19 cellular contexts compared by ENCODE assay signal in genomic region chr7:11784808-11785536, GRCh38. TPM values are rescaled to one million over a fixed set of nuclear protein-coding genes. Genes with fewer than 3 reads are reported as not detected.
DNase-seq lines count a peak whose midpoint lies in the region; ATAC-seq, FAIRE-seq and TF ChIP-seq lines count a peak whose summit lies in the region.
"Had no signal": no experiment of that assay in that cellular context is flagged by ENCODE, and none has a peak within 500 bp of the region (broad histone marks: within the 10 kb centered on the region; RNA-seq: fewer than 3 reads in every experiment).

No MANE protein-coding gene starts in this region.

- H3K4me3 Mint-ChIP-seq in glutamatergic neuron (ENCODE audit: unreplicated experiment): no peak overlapping the region
- H3K4me3 Mint-ChIP-seq: CD4-positive, CD25-positive, alpha-beta regulatory T cell; CD8-positive, alpha-beta memory T cell had no signal

- no peaks in the 10 kb centered on the region for H4K20me1 ChIP-seq in PC-3 (ENCODE audit: low read length)

- H3K27me3 Mint-ChIP-seq in glutamatergic neuron (ENCODE audit: unreplicated experiment): peaks cover 2% of the 10 kb centered on the region
- H3K27me3 Mint-ChIP-seq: CD4-positive, CD25-positive, alpha-beta regulatory T cell; CD8-positive, alpha-beta memory T cell had no signal

- BruUV-seq in PC-3 (replicated peaks; lab: Mats Ljungman, UMichigan): no TSS peak

- H3K27ac Mint-ChIP-seq in glutamatergic neuron (ENCODE audit: unreplicated experiment): peak overlapping the region; percentile 67
- H3K27ac Mint-ChIP-seq: CD8-positive, alpha-beta memory T cell had no signal

- DNase-seq in DMS114 treated with DMSO at 0.1 percent for 48 hours (lab: John Stamatoyannopoulos, UW; ENCODE audit: unreplicated experiment) (peak; percentile 43), PC-3 (peak; percentile 39), glutamatergic neuron (no peak), urothelium cell line (ENCODE audit: low spot score) (no peak), RWPE1 (ENCODE audit: low spot score) (no peak)
- DNase-seq in activated CD8-positive, alpha-beta memory T cell treated with anti-CD3 and anti-CD28 coated beads for 24 hours: no peak
- DNase-seq: ACHN; BE2C; C1 segment of cervical spinal cord; Caco-2; CD4-positive, CD25-positive, alpha-beta regulatory T cell; CD8-positive, alpha-beta memory T cell; DMS79 treated with DMSO at 0.1 percent for 48 hours; GF-D8; KG1 had no signal

- H2AFZ ChIP-seq in PC-3 (ENCODE audit: low read length): no peak overlapping the region

- FAIRE-seq in urothelium cell line (lab: Jason Lieb, UNC): peak; percentile 27
- FAIRE-seq: H1 had no signal

- H3F3A ChIP-seq in PC-3 (ENCODE audit: low read length, unreplicated experiment): no peaks in the 10 kb centered on the region

- no peaks in the 10 kb centered on the region for H3K9me3 ChIP-seq in PC-3 (ENCODE audit: low read length)
- H3K9me3 ChIP-seq: BE2C, Caco-2, HAP-1 had no signal

- ATAC-seq in PC-3 (peak; percentile 25; the same call in 1 of the 2 replicates), GM18861 (IDR thresholded peaks at IDR 0.05; ENCODE audit: unreplicated experiment) (no peak)

- CTCF ChIA-PET in PC-3 (lab: Charles Lee): no interaction called here
- CTCF ChIA-PET in RWPE1 (lab: Yijun Ruan, JAX): interaction anchor here (0.7 kb wide), 1 partner anchor 411 kb away, joined by 3 read pairs; no protein-coding TSS in a partner anchor

- H3K4me2 ChIP-seq in PC-3 (ENCODE audit: low read length): peak overlapping the region; percentile 55; the same call in 1 of the 2 replicates

- POLR2A ChIA-PET in PC-3 (lab: Charles Lee; ENCODE audit: unreplicated experiment): interaction anchor here (0.7 kb wide), 1 partner anchor 16 kb away, joined by 6 read pairs; no protein-coding TSS in a partner anchor
- POLR2A ChIA-PET in RWPE1 (lab: Yijun Ruan, JAX; ENCODE audit: low non-redundant PET): no interaction called here

- TF ChIP-seq CTCF in PC-3 (conservative IDR thresholded peaks at IDR 0.05; ENCODE audit: low read depth, low read length) (no peak), glutamatergic neuron (IDR thresholded peaks at IDR 0.05; ENCODE audit: partially characterized antibody, unreplicated experiment) (no peak), RWPE1 (conservative IDR thresholded peaks at IDR 0.05; ENCODE audit: low read depth) (no peak)

- H3K27ac ChIP-seq in PC-3 (ENCODE audit: low read length): no peak overlapping the region
- no peak overlapping the region for H3K27ac ChIP-seq in RWPE1

- H3K36me3 Mint-ChIP-seq in glutamatergic neuron (ENCODE audit: unreplicated experiment): no peaks in the 10 kb centered on the region
- H3K36me3 Mint-ChIP-seq: CD4-positive, CD25-positive, alpha-beta regulatory T cell; CD8-positive, alpha-beta memory T cell had no signal

- no peaks in the 10 kb centered on the region for H3K27me3 ChIP-seq in PC-3 (ENCODE audit: low read length)
- H3K27me3 ChIP-seq: BE2C had no signal

- H3K4me1 ChIP-seq in PC-3 (ENCODE audit: insufficient read depth, low read length): peaks cover 21% of the 10 kb centered on the region
- H3K4me1 ChIP-seq: Caco-2, HAP-1 had no signal

- intact Hi-C loops in PC-3 (cut with micrococcal nuclease): loop anchor here (5.0 kb wide), 1 partner anchor 38 kb away; no protein-coding TSS in a partner anchor

- no peaks in the 10 kb centered on the region for H3K9me2 ChIP-seq in PC-3 (replicated peaks; ENCODE audit: low read length)

- H3K4me1 Mint-ChIP-seq in glutamatergic neuron (ENCODE audit: low read depth, unreplicated experiment): peaks cover 44% of the 10 kb centered on the region
- H3K4me1 Mint-ChIP-seq: CD4-positive, CD25-positive, alpha-beta regulatory T cell; CD8-positive, alpha-beta memory T cell had no signal

- H3K4me3 ChIP-seq in PC-3 (ENCODE audit: low read length): no peak overlapping the region
- H3K4me3 ChIP-seq: HAP-1 had no signal

- no peak overlapping the region for H3K9ac ChIP-seq in PC-3 (ENCODE audit: low read length)

- peaks cover 4% of the 10 kb centered on the region for H3K9me3 Mint-ChIP-seq in glutamatergic neuron (ENCODE audit: unreplicated experiment)
- H3K9me3 Mint-ChIP-seq: CD8-positive, alpha-beta memory T cell had no signal

- H3K79me2 ChIP-seq in PC-3 (ENCODE audit: low read length): no peaks in the 10 kb centered on the region

- no peaks in the 10 kb centered on the region for H3K36me3 ChIP-seq in PC-3 (ENCODE audit: low read depth, low read length)
- H3K36me3 ChIP-seq: BE2C, HAP-1 had no signal

RNA-seq across cellular contexts. Expression of gene THSD7A, which starts 47.0 kb away (rescaled TPM):
- total RNA-seq in PC-3 (2014; rRNA removed) (0.04 and 0.06 TPM in 2 replicates), glutamatergic neuron (ENCODE audit: unreplicated experiment) (211 TPM)
- total RNA-seq: CD8-positive, alpha-beta memory T cell; HT-29 had no signal

Comparison
In these comparisons a context has a peak if more than half of its experiments do, and no peak if none do; other contexts are left out.
1. DNase-seq: peak in DMS114 treated with DMSO at 0.1 percent for 48 hours (single experiment) and PC-3 (single experiment); none in glutamatergic neuron (single experiment), urothelium cell line (single experiment), RWPE1 (single experiment) and activated CD8-positive, alpha-beta memory T cell treated with anti-CD3 and anti-CD28 coated beads for 24 hours (single experiment).
2. RNA of gene THSD7A, which starts 47.0 kb away (total RNA-seq): 211 TPM in glutamatergic neuron (single experiment); 0.04 to 0.06 TPM in PC-3; every median in the first group is over 100 times any median in the second.